ENCODE assay signal across 8 cellular contexts in genomic region chr3:129398803-129399144, GRCh38. TPM values are rescaled to one million over a fixed set of nuclear protein-coding genes. Genes with fewer than 3 reads are reported as not detected.
DNase-seq lines count a peak whose midpoint lies in the region; ATAC-seq and TF ChIP-seq lines count a peak whose summit lies in the region.

No MANE protein-coding gene starts in this region.

- peaks cover 37% of the 10 kb centered on the region for H3K4me1 Mint-ChIP-seq in activated CD8-positive, alpha-beta T cell treated with anti-CD3 and anti-CD28 coated beads, Interleukin-2, amount 10 ng/mL, durations not matched to agents 7 days and 5 days (ENCODE audit: low read depth)

- peak overlapping the region; percentile 92 for H3K4me2 ChIP-seq in parathyroid adenoma (ENCODE audit: low read length)

- H3K4me3 ChIP-seq in foreskin fibroblast (ENCODE audit: low read depth in 1 of 2, low read length in 2 of 2) (peak overlapping the region; percentile 85 to 89), parathyroid adenoma (ENCODE audit: low read depth, low read length) (peak overlapping the region; percentile 69)

- H2AFZ ChIP-seq in parathyroid adenoma = peak overlapping the region; percentile 63

- ATAC-seq in HG03432 (IDR thresholded peaks at IDR 0.05; ENCODE audit: unreplicated experiment) = peak; percentile 5
- ATAC-seq in activated CD8-positive, alpha-beta T cell treated with anti-CD3 and anti-CD28 coated beads, Interleukin-2, amount 10 ng/mL, durations not matched to agents 7 days and 5 days = peak; percentile 52

- TF ChIP-seq CTCF in foreskin fibroblast (IDR thresholded peaks at IDR 0.05; ENCODE audit: low read depth, low read length) = no peak
- TF ChIP-seq CTCF in parathyroid adenoma (IDR thresholded peaks at IDR 0.05) = no peak

- no peaks in the 10 kb centered on the region for H3K9me3 ChIP-seq in parathyroid adenoma (ENCODE audit: control insufficient read depth, low read length)

- H3K36me3 Mint-ChIP-seq in activated CD8-positive, alpha-beta T cell treated with anti-CD3 and anti-CD28 coated beads, Interleukin-2, amount 10 ng/mL, durations not matched to agents 7 days and 5 days (ENCODE audit: low read depth) = peaks cover 26% of the 10 kb centered on the region

- H3K79me2 ChIP-seq in parathyroid adenoma = peaks cover 17% of the 10 kb centered on the region

- H3K27me3 Mint-ChIP-seq in activated CD8-positive, alpha-beta T cell treated with anti-CD3 and anti-CD28 coated beads, Interleukin-2, amount 10 ng/mL, durations not matched to agents 7 days and 5 days (ENCODE audit: low read depth) = no peaks in the 10 kb centered on the region

- H3K27ac ChIP-seq in parathyroid adenoma = peak overlapping the region; percentile 75

- peak overlapping the region; percentile 93 for H3K4me3 Mint-ChIP-seq in activated CD8-positive, alpha-beta T cell treated with anti-CD3 and anti-CD28 coated beads, Interleukin-2, amount 10 ng/mL, durations not matched to agents 7 days and 5 days

- H3K9ac ChIP-seq in parathyroid adenoma = peak overlapping the region; percentile 28

- peaks cover 11% of the 10 kb centered on the region for H3K4me1 ChIP-seq in parathyroid adenoma

- H3K36me3 ChIP-seq in parathyroid adenoma (ENCODE audit: control insufficient read depth, insufficient read depth, low read length) = no peaks in the 10 kb centered on the region

- POLR2A ChIA-PET in activated CD8-positive, alpha-beta T cell treated with anti-CD3 and anti-CD28 coated beads, Interleukin-2, amount 10 ng/mL, durations not matched to agents 7 days and 5 days (lab: Charles Lee) = interaction anchor here (0.6 to 1.9 kb wide), 2 partner anchors 41 to 82 kb away, joined by 4 read pairs; partner anchors contain the start of genes IFT122 and MBD4

- peak; percentile 47 for DNase-seq in DMS53 (lab: John Stamatoyannopoulos, UW)
- DNase-seq in DMS53 treated with DMSO at 0.1 percent for 48 hours (lab: John Stamatoyannopoulos, UW; ENCODE audit: unreplicated experiment) = no peak
- DNase-seq in activated CD8-positive, alpha-beta T cell treated with anti-CD3 and anti-CD28 coated beads, Interleukin-2, amount 10 ng/mL, durations not matched to agents 7 days and 5 days = peak; percentile 32
- peak in 1 of 2 donors; percentile 47 for DNase-seq in foreskin fibroblast
- no peak for DNase-seq in epidermal melanocyte (ENCODE audit: insufficient read length, low spot score)
- DNase-seq in hippocampal formation (lab: John Stamatoyannopoulos, UW) = no peak

- CTCF ChIA-PET in activated CD8-positive, alpha-beta T cell treated with anti-CD3 and anti-CD28 coated beads, Interleukin-2, amount 10 ng/mL, durations not matched to agents 7 days and 5 days (lab: Charles Lee) = interaction anchor here (0.7 to 4.0 kb wide), 6 partner anchors 10 to 53 kb away, joined by 3 to 22 read pairs (median 9); partner anchors contain the start of genes EFCAB12, IFT122 and MBD4

- H3K27ac Mint-ChIP-seq in activated CD8-positive, alpha-beta T cell treated with anti-CD3 and anti-CD28 coated beads, Interleukin-2, amount 10 ng/mL, durations not matched to agents 7 days and 5 days = peak overlapping the region; percentile 97

- no peaks in the 10 kb centered on the region for H3K9me3 Mint-ChIP-seq in activated CD8-positive, alpha-beta T cell treated with anti-CD3 and anti-CD28 coated beads, Interleukin-2, amount 10 ng/mL, durations not matched to agents 7 days and 5 days (ENCODE audit: insufficient read depth)

- no peaks in the 10 kb centered on the region for H3K27me3 ChIP-seq in parathyroid adenoma (ENCODE audit: control insufficient read depth, insufficient read depth, low read length)

RNA-seq across cellular contexts. Expression of gene EFCAB12, which starts 29.7 kb away (rescaled TPM):
- under 1 TPM; 0.42 to 0.45 TPM for total RNA-seq in activated CD8-positive, alpha-beta T cell treated with anti-CD3 and anti-CD28 coated beads, Interleukin-2, amount 10 ng/mL, durations not matched to agents 7 days and 5 days

RNA-seq across cellular contexts. Expression of gene MBD4, which starts 41.0 kb away (rescaled TPM):
- 10 to 100 TPM; 50.1 to 50.6 TPM for total RNA-seq in activated CD8-positive, alpha-beta T cell treated with anti-CD3 and anti-CD28 coated beads, Interleukin-2, amount 10 ng/mL, durations not matched to agents 7 days and 5 days

RNA-seq across cellular contexts. Expression of gene IFT122, which starts 41.2 kb away (rescaled TPM):
- total RNA-seq in activated CD8-positive, alpha-beta T cell treated with anti-CD3 and anti-CD28 coated beads, Interleukin-2, amount 10 ng/mL, durations not matched to agents 7 days and 5 days = 10 to 100 TPM; 22.3 to 25.6 TPM

Comparison
In these comparisons a context has a peak if more than half of its experiments do, and no peak if none do; other contexts are left out.
1. DNase-seq: peak in DMS53 (single experiment) and activated CD8-positive, alpha-beta T cell treated with anti-CD3 and anti-CD28 coated beads, Interleukin-2, amount 10 ng/mL, durations not matched to agents 7 days and 5 days (single experiment); none in DMS53 treated with DMSO at 0.1 percent for 48 hours (single experiment), epidermal melanocyte (single experiment) and hippocampal formation (0 of 2).